In genomic region chr10:69049564-69049955, GRCh38 we compare ENCODE assay signal across 18 cellular contexts. TPM values are rescaled to one million over a fixed set of nuclear protein-coding genes. Genes with fewer than 3 reads are reported as not detected.
DNase-seq lines count a peak whose midpoint lies in the region; ATAC-seq and TF ChIP-seq lines count a peak whose summit lies in the region.
"Had no signal": no experiment of that assay in that cellular context is flagged by ENCODE, and none has a peak within 500 bp of the region (broad histone marks: within the 10 kb centered on the region; RNA-seq: fewer than 3 reads in every experiment).

No MANE protein-coding gene starts in this region.

- TF ChIP-seq CTCF in heart right ventricle (IDR thresholded peaks at IDR 0.05) = no peak
- no peak for TF ChIP-seq CTCF in stomach (IDR thresholded peaks at IDR 0.05)

- TF ChIP-seq POLR2A in stomach (IDR thresholded peaks at IDR 0.05) = no peak

- no peaks in the 10 kb centered on the region for H3K27me3 ChIP-seq in heart right ventricle
- H3K27me3 ChIP-seq in stomach = no peaks in the 10 kb centered on the region
- H3K27me3 ChIP-seq: esophagus muscularis mucosa, SJSA1 had no signal

- H3K36me3 Mint-ChIP-seq in activated CD4-positive, alpha-beta T cell treated with anti-CD3 and anti-CD28 coated beads, Interleukin-2, amount 10 ng/mL, durations not matched to agents 24 days and 14 days (ENCODE audit: low read depth) = no peaks in the 10 kb centered on the region
- no peaks in the 10 kb centered on the region for H3K36me3 Mint-ChIP-seq in T-helper 17 cell (ENCODE audit: low read depth)

- H3K9me3 Mint-ChIP-seq in activated CD4-positive, alpha-beta T cell treated with anti-CD3 and anti-CD28 coated beads, Interleukin-2, amount 10 ng/mL, durations not matched to agents 24 days and 14 days = no peaks in the 10 kb centered on the region
- H3K9me3 Mint-ChIP-seq: nephron progenitor cell had no signal

- peaks cover 59% of the 10 kb centered on the region for H3K4me1 Mint-ChIP-seq in activated CD4-positive, alpha-beta T cell treated with anti-CD3 and anti-CD28 coated beads, Interleukin-2, amount 10 ng/mL, durations not matched to agents 24 days and 14 days
- peaks cover 18% of the 10 kb centered on the region for H3K4me1 Mint-ChIP-seq in T-helper 17 cell

- TF ChIP-seq EP300 in stomach (IDR thresholded peaks at IDR 0.05) = no peak

- H3K4me1 ChIP-seq in heart right ventricle (peaks cover 0 to 96% (median 7%) of the 10 kb centered on the region in 9 donors), stomach (peaks cover 0 to 6% (median 0%) of the 10 kb centered on the region in 4 donors)
- H3K4me1 ChIP-seq: SJSA1 had no signal

- H3K27ac ChIP-seq in heart right ventricle = peak overlapping the region in 6 of 10 donors; percentile 3 to 94 (median 66)
- peak overlapping the region in 4 of 5 donors; percentile 44 to 81 (median 69) for H3K27ac ChIP-seq in stomach
- H3K27ac ChIP-seq: SJSA1 had no signal

- ATAC-seq in T-helper 17 cell (no peak), heart right ventricle (peak in 1 of 8 donors; percentile 13)
- ATAC-seq: left colon had no signal

- intact Hi-C loops in activated CD4-positive, alpha-beta T cell treated with anti-CD3 and anti-CD28 coated beads, Interleukin-2, amount 10 ng/mL, durations not matched to agents 24 days and 14 days (cut with micrococcal nuclease) = loop anchor here (5.0 kb wide), 1 partner anchor 173 kb away; the partner anchor contains the start of gene HKDC1
- intact Hi-C loops in heart right ventricle (cut with DNase I) (loop anchor here in 1 of 10 donors (5.0 kb wide), 1 partner anchor 37 kb away; no protein-coding TSS in a partner anchor), stomach (cut with DNase I; ENCODE audit: low total_unique reads) (no loop called here)

- H3K9me3 ChIP-seq in T-helper 17 cell (ENCODE audit: control insufficient read depth, low read length, poor library complexity, severe bottlenecking) (no peaks in the 10 kb centered on the region), heart right ventricle (no peaks in the 10 kb centered on the region), stomach (no peaks in the 10 kb centered on the region)
- H3K9me3 ChIP-seq: esophagus muscularis mucosa, SJSA1 had no signal

- no peaks in the 10 kb centered on the region for H3K36me3 ChIP-seq in heart right ventricle
- no peaks in the 10 kb centered on the region for H3K36me3 ChIP-seq in stomach
- H3K36me3 ChIP-seq: esophagus muscularis mucosa, SJSA1 had no signal

- H3K27ac Mint-ChIP-seq in activated CD4-positive, alpha-beta T cell treated with anti-CD3 and anti-CD28 coated beads, Interleukin-2, amount 10 ng/mL, durations not matched to agents 24 days and 14 days = peak overlapping the region; percentile 25
- H3K27ac Mint-ChIP-seq in T-helper 17 cell = peak overlapping the region; percentile 61

- WGBS in heart right ventricle, 2 donors = 74 to 75% methylated on average over 6 of the region's 6 CpGs
- WGBS in stomach, 5 donors = 49 to 86% (median 80%) methylated on average over 6 of the region's 6 CpGs

- no peak overlapping the region for H3K4me3 Mint-ChIP-seq in activated CD4-positive, alpha-beta T cell treated with anti-CD3 and anti-CD28 coated beads, Interleukin-2, amount 10 ng/mL, durations not matched to agents 24 days and 14 days
- no peak overlapping the region for H3K4me3 Mint-ChIP-seq in T-helper 17 cell
- H3K4me3 Mint-ChIP-seq: nephron progenitor cell had no signal

- no peak for DNase-seq in activated CD4-positive, alpha-beta T cell treated with anti-CD3 and anti-CD28 coated beads, Interleukin-2, amount 10 ng/mL, durations not matched to agents 24 days and 14 days
- DNase-seq in activated CD4-positive, alpha-beta T cell treated with anti-CD3 and anti-CD28 coated beads for 1 hour = no peak
- DNase-seq in T-helper 17 cell (no peak), heart right ventricle (no peak), stomach (no peak), NCI-H510A treated with DMSO at 0.1 percent for 48 hours (lab: John Stamatoyannopoulos, UW) (no peak), SHP77 (lab: John Stamatoyannopoulos, UW) (no peak), NCI-H1930 (lab: John Stamatoyannopoulos, UW) (no peak)
- DNase-seq: activated CD4-positive, CD25-positive, alpha-beta regulatory T cell treated with anti-CD3 and anti-CD28 coated beads, Interleukin-2, amount 50 U/mL, for 72 hours; cortex of kidney; hippocampal formation; left colon; NCI-H82; nephron progenitor cell; retina; stimulated activated naive CD4-positive, alpha-beta T cell had no signal

- H3K4me3 ChIP-seq in heart right ventricle (no peak overlapping the region), stomach (no peak overlapping the region)
- H3K4me3 ChIP-seq: esophagus muscularis mucosa, SJSA1 had no signal

- H3K27me3 Mint-ChIP-seq in activated CD4-positive, alpha-beta T cell treated with anti-CD3 and anti-CD28 coated beads, Interleukin-2, amount 10 ng/mL, durations not matched to agents 24 days and 14 days = no peaks in the 10 kb centered on the region
- no peaks in the 10 kb centered on the region for H3K27me3 Mint-ChIP-seq in T-helper 17 cell

RNA-seq across cellular contexts. Expression of gene SRGN, which starts 38.3 kb away (rescaled TPM):
- total RNA-seq in activated CD4-positive, alpha-beta T cell treated with anti-CD3 and anti-CD28 coated beads, Interleukin-2, amount 10 ng/mL, durations not matched to agents 24 days and 14 days = 996 and 999 TPM in 2 replicates
- total RNA-seq in T-helper 17 cell (100 to 1,000 TPM; 382 to 467 TPM), heart right ventricle (100 to 1,000 TPM in 1 of 10 donors, 10 to 100 TPM in 9; 30.0 to 156 (median 51.8) TPM), stomach (100 to 1,000 TPM in 1 of 5 donors, 10 to 100 TPM in 3, 1 to 10 TPM in 1; 1.3 to 212 (median 43.8) TPM)
- polyA plus RNA-seq in heart right ventricle (10 to 100 TPM; 23.1 to 99.2 TPM), stomach (10 to 100 TPM; 26.6 to 83.6 (median 42.0) TPM)
